Comparison of ENCODE assay signal across 11 cellular contexts in genomic region chr17:40061532-40062038, GRCh38. TPM values are rescaled to one million over a fixed set of nuclear protein-coding genes. Genes with fewer than 3 reads are reported as not detected.
A peak's percentile ranks its signal among the peaks of the same experiment; 100 is the strongest.
DNase-seq lines count a peak whose midpoint lies in the region; ATAC-seq and TF ChIP-seq lines count a peak whose summit lies in the region.
"Had no signal": no experiment of that assay in that cellular context is flagged by ENCODE, and none has a peak within 500 bp of the region (broad histone marks: within the 10 kb centered on the region; RNA-seq: fewer than 3 reads in every experiment).

No MANE protein-coding gene starts in this region.

- TF ChIP-seq CTCF in CD14-positive monocyte (IDR thresholded peaks at IDR 0.05) (no peak), HFFc6 (IDR thresholded peaks at IDR 0.05) (no peak)

- DNase-seq in CD14-positive monocyte (ENCODE audit: low spot score): no peak
- no peak for DNase-seq in HFFc6
- peak; percentile 17 for DNase-seq in cerebellar cortex (ENCODE audit: low spot score)
- DNase-seq in natural killer cell treated with Interleukin-12 subunit alpha and Interleukin-12 subunit beta and Interleukin-15 and Interleukin-18, amount 100 ng/mL, for 72 hours (ENCODE audit: low spot score): no peak
- no peak for DNase-seq in NCI-H1436 (lab: John Stamatoyannopoulos, UW)
- no peak for DNase-seq in ACHN
- DNase-seq: activated CD4-positive, CD25-positive, alpha-beta regulatory T cell treated with anti-CD3 and anti-CD28 coated beads, Interleukin-2, amount 50 U/mL, for 72 hours; DMS153; foreskin keratinocyte had no signal

- H3K4me1 Mint-ChIP-seq in CD14-positive monocyte (peaks cover 43% of the 10 kb centered on the region), HFFc6 (ENCODE audit: low read depth) (peaks cover 41% of the 10 kb centered on the region)
- peaks cover 30 to 33% of the 10 kb centered on the region in 2 donors for H3K4me1 Mint-ChIP-seq in natural killer cell treated with Interleukin-12 subunit alpha and Interleukin-12 subunit beta and Interleukin-15 and Interleukin-18, amount 100 ng/mL, for 72 hours (ENCODE audit: low read depth in 2 of 2)

- H3K27ac Mint-ChIP-seq in CD14-positive monocyte (peak overlapping the region in 3 of 7 donors; percentile 79 to 87 (median 80)), HFFc6 (no peak overlapping the region)
- peak overlapping the region; percentile 47 to 92 for H3K27ac Mint-ChIP-seq in natural killer cell treated with Interleukin-12 subunit alpha and Interleukin-12 subunit beta and Interleukin-15 and Interleukin-18, amount 100 ng/mL, for 72 hours

- peaks cover 0 to 6% of the 10 kb centered on the region in 2 donors for H3K36me3 Mint-ChIP-seq in CD14-positive monocyte
- no peaks in the 10 kb centered on the region for H3K36me3 Mint-ChIP-seq in HFFc6 (ENCODE audit: low read depth)
- H3K36me3 Mint-ChIP-seq in natural killer cell treated with Interleukin-12 subunit alpha and Interleukin-12 subunit beta and Interleukin-15 and Interleukin-18, amount 100 ng/mL, for 72 hours: no peaks in the 10 kb centered on the region

- H3K9me3 Mint-ChIP-seq in CD14-positive monocyte (peaks cover 0 to 2% (median 0%) of the 10 kb centered on the region in 7 donors), HFFc6 (no peaks in the 10 kb centered on the region)
- no peaks in the 10 kb centered on the region for H3K9me3 Mint-ChIP-seq in natural killer cell treated with Interleukin-12 subunit alpha and Interleukin-12 subunit beta and Interleukin-15 and Interleukin-18, amount 100 ng/mL, for 72 hours

- peak overlapping the region; percentile 15 to 76 for H3K4me3 Mint-ChIP-seq in CD14-positive monocyte
- peak overlapping the region; percentile 81 for H3K4me3 Mint-ChIP-seq in HFFc6
- H3K4me3 Mint-ChIP-seq in natural killer cell treated with Interleukin-12 subunit alpha and Interleukin-12 subunit beta and Interleukin-15 and Interleukin-18, amount 100 ng/mL, for 72 hours: peak overlapping the region; percentile 91

- in situ Hi-C loops in ACHN (cut with HindIII; ENCODE audit: low pct_ligation_motif_present, low pct_unique_long_range_greater_than_20kb, low sequenced_read_pairs): no loop called here

- ATAC-seq in natural killer cell treated with Interleukin-12 subunit alpha and Interleukin-12 subunit beta and Interleukin-15 and Interleukin-18, amount 100 ng/mL, for 72 hours: no peak
- ATAC-seq in GM19351 (IDR thresholded peaks at IDR 0.05; ENCODE audit: unreplicated experiment): no peak
- ATAC-seq in activated CD4-positive, CD25-positive, alpha-beta regulatory T cell treated with anti-CD3 and anti-CD28 coated beads, Interleukin-2, amount 50 U/mL, for 24 hours: no peak
- ATAC-seq: foreskin keratinocyte had no signal

- H3K27me3 Mint-ChIP-seq in CD14-positive monocyte (ENCODE audit: low read depth in 3 of 3) (peaks cover 10 to 11% (median 11%) of the 10 kb centered on the region in 3 donors), HFFc6 (ENCODE audit: insufficient read depth) (peaks cover 6% of the 10 kb centered on the region)
- peaks cover 0 to 6% of the 10 kb centered on the region in 2 donors for H3K27me3 Mint-ChIP-seq in natural killer cell treated with Interleukin-12 subunit alpha and Interleukin-12 subunit beta and Interleukin-15 and Interleukin-18, amount 100 ng/mL, for 72 hours

- intact Hi-C loops in CD14-positive monocyte (cut with micrococcal nuclease): loop anchor here (2.0 to 5.0 kb wide), 4 partner anchors 36 to 106 kb away; no protein-coding TSS in a partner anchor

RNA-seq across cellular contexts. Expression of gene THRA, which starts 1.2 kb away (rescaled TPM):
- polyA plus RNA-seq in CD14-positive monocyte: 1 to 10 TPM; 2.5 to 3.8 TPM
- 10 to 100 TPM; 29.3 to 33.7 (median 30.7) TPM for total RNA-seq in HFFc6 (2021; fragmentation: NEBNext Ultra II Directional; extraction: Animal tissue kit (Norgen Biotek cat#: 25700))
- total RNA-seq in natural killer cell treated with Interleukin-12 subunit alpha and Interleukin-12 subunit beta and Interleukin-15 and Interleukin-18, amount 100 ng/mL, for 72 hours: 10 to 100 TPM in 1 of 2 donors, 1 to 10 TPM in 1; 4.9 to 10.9 TPM

RNA-seq across cellular contexts. Expression of gene MED24, which starts 7.4 kb away (rescaled TPM):
- 10 to 100 TPM; 24.9 to 34.1 TPM for polyA plus RNA-seq in CD14-positive monocyte
- 10 to 100 TPM; 60.9 to 72.8 (median 65.3) TPM for total RNA-seq in HFFc6 (2021; fragmentation: NEBNext Ultra II Directional; extraction: Animal tissue kit (Norgen Biotek cat#: 25700))
- 100 to 1,000 TPM in 1 of 2 donors, 10 to 100 TPM in 1; 91.5 to 147 TPM for total RNA-seq in natural killer cell treated with Interleukin-12 subunit alpha and Interleukin-12 subunit beta and Interleukin-15 and Interleukin-18, amount 100 ng/mL, for 72 hours

RNA-seq across cellular contexts. Expression of gene NR1D1, which starts 38.8 kb away (rescaled TPM):
- polyA plus RNA-seq in CD14-positive monocyte: under 1 TPM; 0.28 to 0.31 TPM
- 10 to 100 TPM; 11.2 to 15.8 (median 15.1) TPM for total RNA-seq in HFFc6 (2021; fragmentation: NEBNext Ultra II Directional; extraction: Animal tissue kit (Norgen Biotek cat#: 25700))
- total RNA-seq in natural killer cell treated with Interleukin-12 subunit alpha and Interleukin-12 subunit beta and Interleukin-15 and Interleukin-18, amount 100 ng/mL, for 72 hours: 1 to 10 TPM; 1.4 to 5.4 TPM

RNA-seq across cellular contexts. Expression of gene CSF3, which starts 46.3 kb away (rescaled TPM):
- not detected for polyA plus RNA-seq in CD14-positive monocyte
- under 1 TPM in 5 of 6 experiments, not detected in 1; 0.31 to 0.59 (median 0.48) TPM for total RNA-seq in HFFc6 (2021; fragmentation: NEBNext Ultra II Directional; extraction: Animal tissue kit (Norgen Biotek cat#: 25700))
- total RNA-seq in natural killer cell treated with Interleukin-12 subunit alpha and Interleukin-12 subunit beta and Interleukin-15 and Interleukin-18, amount 100 ng/mL, for 72 hours: under 1 TPM in 1 of 2 donors, not detected in 1; 0.78 TPM
